1 cellular context compared by ENCODE assay signal in the genomic region with DNA sequence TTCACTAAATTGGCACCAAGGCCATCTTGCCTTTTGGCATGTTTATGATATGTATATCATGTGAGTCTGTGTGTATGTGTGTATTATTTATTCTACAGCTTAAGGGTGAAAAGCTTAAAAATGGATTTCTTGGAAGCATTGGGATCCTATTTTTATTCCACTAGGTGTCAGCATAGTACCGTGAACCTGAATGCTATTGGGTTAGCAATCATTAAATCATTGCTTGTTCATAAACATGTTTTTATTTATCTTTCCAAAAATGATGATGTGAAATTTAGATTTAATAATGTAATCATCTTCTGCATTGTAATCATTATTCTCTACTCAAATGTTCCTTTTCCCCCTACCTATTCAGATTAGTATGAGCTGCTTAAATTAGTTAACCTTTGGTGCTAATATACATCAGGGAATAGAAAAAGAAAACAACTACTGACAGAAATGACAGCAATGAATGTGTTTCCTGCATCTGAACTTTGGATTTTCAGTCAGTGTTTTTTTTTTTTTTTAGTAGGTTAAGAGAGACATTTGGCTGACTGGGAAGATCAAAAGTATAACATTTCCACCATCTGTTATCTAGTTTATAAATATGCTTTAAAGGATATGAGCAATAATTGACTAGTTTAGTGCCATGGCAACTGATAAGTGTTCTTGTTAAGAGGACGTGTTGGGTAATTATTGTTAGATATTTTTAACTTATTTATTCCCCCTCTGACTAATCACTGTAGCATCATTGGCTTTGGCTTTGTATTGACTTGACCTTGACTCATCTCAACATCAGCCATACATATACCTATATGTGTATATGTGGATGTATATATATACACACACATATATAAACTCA.
A peak's percentile ranks its signal among the peaks of the same experiment; 100 is the strongest.
TF ChIP-seq lines count a peak whose summit lies in the region.

No MANE protein-coding gene starts in this region.

TF ChIP-seq in K562, 482 proteins besides CTCF, POLR2A, EP300 and RAD21 (continued from another document):
- TF ChIP-seq, protein P1, sequence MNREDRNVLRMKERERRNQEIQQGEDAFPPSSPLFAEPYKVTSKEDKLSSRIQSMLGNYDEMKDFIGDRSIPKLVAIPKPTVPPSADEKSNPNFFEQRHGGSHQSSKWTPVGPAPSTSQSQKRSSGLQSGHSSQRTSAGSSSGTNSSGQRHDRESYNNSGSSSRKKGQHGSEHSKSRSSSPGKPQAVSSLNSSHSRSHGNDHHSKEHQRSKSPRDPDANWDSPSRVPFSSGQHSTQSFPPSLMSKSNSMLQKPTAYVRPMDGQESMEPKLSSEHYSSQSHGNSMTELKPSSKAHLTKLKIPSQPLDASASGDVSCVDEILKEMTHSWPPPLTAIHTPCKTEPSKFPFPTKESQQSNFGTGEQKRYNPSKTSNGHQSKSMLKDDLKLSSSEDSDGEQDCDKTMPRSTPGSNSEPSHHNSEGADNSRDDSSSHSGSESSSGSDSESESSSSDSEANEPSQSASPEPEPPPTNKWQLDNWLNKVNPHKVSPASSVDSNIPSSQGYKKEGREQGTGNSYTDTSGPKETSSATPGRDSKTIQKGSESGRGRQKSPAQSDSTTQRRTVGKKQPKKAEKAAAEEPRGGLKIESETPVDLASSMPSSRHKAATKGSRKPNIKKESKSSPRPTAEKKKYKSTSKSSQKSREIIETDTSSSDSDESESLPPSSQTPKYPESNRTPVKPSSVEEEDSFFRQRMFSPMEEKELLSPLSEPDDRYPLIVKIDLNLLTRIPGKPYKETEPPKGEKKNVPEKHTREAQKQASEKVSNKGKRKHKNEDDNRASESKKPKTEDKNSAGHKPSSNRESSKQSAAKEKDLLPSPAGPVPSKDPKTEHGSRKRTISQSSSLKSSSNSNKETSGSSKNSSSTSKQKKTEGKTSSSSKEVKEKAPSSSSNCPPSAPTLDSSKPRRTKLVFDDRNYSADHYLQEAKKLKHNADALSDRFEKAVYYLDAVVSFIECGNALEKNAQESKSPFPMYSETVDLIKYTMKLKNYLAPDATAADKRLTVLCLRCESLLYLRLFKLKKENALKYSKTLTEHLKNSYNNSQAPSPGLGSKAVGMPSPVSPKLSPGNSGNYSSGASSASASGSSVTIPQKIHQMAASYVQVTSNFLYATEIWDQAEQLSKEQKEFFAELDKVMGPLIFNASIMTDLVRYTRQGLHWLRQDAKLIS (CRISPR knock-in tag; IDR thresholded peaks at IDR 0.05): no peak
- TF ChIP-seq NCOA1 (IDR thresholded peaks at IDR 0.05; ENCODE audit: low read depth) (no peak), SMC3 (conservative IDR thresholded peaks at IDR 0.05; ENCODE audit: insufficient read depth, low read depth, low read length) (peak; percentile 69), C11orf30 (IDR thresholded peaks at IDR 0.05; ENCODE audit: low read depth) (no peak), FOXA1 (IDR thresholded peaks at IDR 0.05; ENCODE audit: borderline replicate concordance) (no peak), SP2 (IDR thresholded peaks at IDR 0.05; ENCODE audit: extremely low read depth, low read depth, low read length, poor library complexity, severe bottlenecking) (no peak), ZNF232 (CRISPR knock-in tag; IDR thresholded peaks at IDR 0.05) (no peak), ZNF24 (IDR thresholded peaks at IDR 0.05) (peak; percentile 86), ZNF217 (CRISPR knock-in tag; IDR thresholded peaks at IDR 0.05) (no peak), CBX5 (IDR thresholded peaks at IDR 0.05; ENCODE audit: borderline replicate concordance, low read depth) (no peak)
- TF ChIP-seq, protein P2, sequence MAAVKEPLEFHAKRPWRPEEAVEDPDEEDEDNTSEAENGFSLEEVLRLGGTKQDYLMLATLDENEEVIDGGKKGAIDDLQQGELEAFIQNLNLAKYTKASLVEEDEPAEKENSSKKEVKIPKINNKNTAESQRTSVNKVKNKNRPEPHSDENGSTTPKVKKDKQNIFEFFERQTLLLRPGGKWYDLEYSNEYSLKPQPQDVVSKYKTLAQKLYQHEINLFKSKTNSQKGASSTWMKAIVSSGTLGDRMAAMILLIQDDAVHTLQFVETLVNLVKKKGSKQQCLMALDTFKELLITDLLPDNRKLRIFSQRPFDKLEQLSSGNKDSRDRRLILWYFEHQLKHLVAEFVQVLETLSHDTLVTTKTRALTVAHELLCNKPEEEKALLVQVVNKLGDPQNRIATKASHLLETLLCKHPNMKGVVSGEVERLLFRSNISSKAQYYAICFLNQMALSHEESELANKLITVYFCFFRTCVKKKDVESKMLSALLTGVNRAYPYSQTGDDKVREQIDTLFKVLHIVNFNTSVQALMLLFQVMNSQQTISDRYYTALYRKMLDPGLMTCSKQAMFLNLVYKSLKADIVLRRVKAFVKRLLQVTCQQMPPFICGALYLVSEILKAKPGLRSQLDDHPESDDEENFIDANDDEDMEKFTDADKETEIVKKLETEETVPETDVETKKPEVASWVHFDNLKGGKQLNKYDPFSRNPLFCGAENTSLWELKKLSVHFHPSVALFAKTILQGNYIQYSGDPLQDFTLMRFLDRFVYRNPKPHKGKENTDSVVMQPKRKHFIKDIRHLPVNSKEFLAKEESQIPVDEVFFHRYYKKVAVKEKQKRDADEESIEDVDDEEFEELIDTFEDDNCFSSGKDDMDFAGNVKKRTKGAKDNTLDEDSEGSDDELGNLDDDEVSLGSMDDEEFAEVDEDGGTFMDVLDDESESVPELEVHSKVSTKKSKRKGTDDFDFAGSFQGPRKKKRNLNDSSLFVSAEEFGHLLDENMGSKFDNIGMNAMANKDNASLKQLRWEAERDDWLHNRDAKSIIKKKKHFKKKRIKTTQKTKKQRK (IDR thresholded peaks at IDR 0.05; ENCODE audit: borderline replicate concordance, low read depth, low read length): no peak
- TF ChIP-seq, protein P3, sequence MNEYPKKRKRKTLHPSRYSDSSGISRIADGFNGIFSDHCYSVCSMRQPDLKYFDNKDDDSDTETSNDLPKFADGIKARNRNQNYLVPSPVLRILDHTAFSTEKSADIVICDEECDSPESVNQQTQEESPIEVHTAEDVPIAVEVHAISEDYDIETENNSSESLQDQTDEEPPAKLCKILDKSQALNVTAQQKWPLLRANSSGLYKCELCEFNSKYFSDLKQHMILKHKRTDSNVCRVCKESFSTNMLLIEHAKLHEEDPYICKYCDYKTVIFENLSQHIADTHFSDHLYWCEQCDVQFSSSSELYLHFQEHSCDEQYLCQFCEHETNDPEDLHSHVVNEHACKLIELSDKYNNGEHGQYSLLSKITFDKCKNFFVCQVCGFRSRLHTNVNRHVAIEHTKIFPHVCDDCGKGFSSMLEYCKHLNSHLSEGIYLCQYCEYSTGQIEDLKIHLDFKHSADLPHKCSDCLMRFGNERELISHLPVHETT (CRISPR knock-in tag; conservative IDR thresholded peaks at IDR 0.05 in 1 of 2, IDR thresholded peaks at IDR 0.05 in 1 of 2): no peak
